In the genomic region with DNA sequence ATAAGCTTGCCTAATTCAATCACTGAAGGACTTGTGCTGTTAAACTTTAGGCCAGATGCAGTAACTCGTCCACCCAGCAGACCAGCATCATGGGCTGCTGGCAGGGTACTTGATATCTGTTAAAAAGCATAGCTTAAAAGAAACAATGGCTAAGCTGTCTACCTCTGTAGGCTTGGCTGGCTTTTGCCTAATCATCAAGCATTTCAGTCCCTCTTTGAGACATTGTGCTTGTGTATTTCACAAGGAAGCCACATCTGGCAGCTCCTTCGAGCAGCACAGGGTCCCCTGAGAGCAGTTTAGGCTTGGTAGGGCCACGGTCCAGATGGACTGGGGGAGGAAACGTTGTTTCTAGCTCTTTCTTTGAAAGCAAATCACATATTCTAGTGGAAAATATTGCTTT, we compare ENCODE assay signal across 15 cellular contexts.
"Had no signal": no experiment of that assay in that cellular context is flagged by ENCODE, and none has a peak within 500 bp of the region (broad histone marks: within the 10 kb centered on the region; RNA-seq: fewer than 3 reads in every experiment).

No MANE protein-coding gene starts in this region.

- H3K27me3 ChIP-seq: ascending aorta, gastroesophageal sphincter had no signal

- H3K36me3 ChIP-seq: ascending aorta, gastroesophageal sphincter, thoracic aorta had no signal

- H2AFZ ChIP-seq: parathyroid adenoma had no signal

- ATAC-seq: activated CD8-positive, alpha-beta T cell treated with anti-CD3 and anti-CD28 coated beads, Interleukin-2, amount 10 ng/mL, durations not matched to agents 7 days and 5 days; gastroesophageal sphincter; naive thymus-derived CD8-positive, alpha-beta T cell; stimulated activated naive B cell treated with anti-CD40 and anti-IgM and Interleukin-4, amounts not matched to agents 10 μg/mL and 1 μg/mL and 100 μg/mL, for 72 hours had no signal

- H3K4me1 ChIP-seq: ascending aorta, gastroesophageal sphincter, parathyroid adenoma had no signal

- H3K9ac ChIP-seq: parathyroid adenoma had no signal

- H3K79me2 ChIP-seq: parathyroid adenoma had no signal

- H3K4me3 ChIP-seq: ascending aorta, gastroesophageal sphincter, thoracic aorta had no signal

- H3K27ac ChIP-seq: ascending aorta, gastroesophageal sphincter, parathyroid adenoma, thoracic aorta had no signal

- DNase-seq: activated B cell treated with CpG ODN at 0.5 μM for 24 hours; activated CD4-positive, alpha-beta T cell treated with anti-CD3 and anti-CD28 coated beads for 48 hours; activated CD8-positive, alpha-beta T cell treated with anti-CD3 and anti-CD28 coated beads, Interleukin-2, amount 10 ng/mL, durations not matched to agents 7 days and 5 days; activated naive CD4-positive, alpha-beta T cell treated with anti-CD3 and anti-CD28 coated beads, Interleukin-2, amount 10 ng/mL, durations not matched to agents 7 days and 5 days; activated T-cell treated with anti-CD3 and anti-CD28 coated beads, Interleukin-2, amount 50 U/mL, for 24 hours; cerebellar nuclear complex; effector CD4-positive, alpha-beta T cell; naive thymus-derived CD8-positive, alpha-beta T cell; stimulated activated naive B cell treated with anti-CD40 and anti-IgM and Interleukin-4, amounts not matched to agents 10 μg/mL and 1 μg/mL and 100 μg/mL, for 72 hours; T-helper 1 cell; T-helper 9 cell had no signal

- H3K9me3 ChIP-seq: ascending aorta, gastroesophageal sphincter, thoracic aorta had no signal
